Comparison of ENCODE assay signal across 18 cellular contexts in genomic region chr2:67548317-67549095, GRCh38.
A peak's percentile ranks its signal among the peaks of the same experiment; 100 is the strongest.
DNase-seq lines count a peak whose midpoint lies in the region; ATAC-seq, FAIRE-seq and TF ChIP-seq lines count a peak whose summit lies in the region.
"Had no signal": no experiment of that assay in that cellular context is flagged by ENCODE, and none has a peak within 500 bp of the region (broad histone marks: within the 10 kb centered on the region; RNA-seq: fewer than 3 reads in every experiment).

No MANE protein-coding gene starts in this region.

- H3K9me3 ChIP-seq in pancreas = no peaks in the 10 kb centered on the region

- H3K4me1 Mint-ChIP-seq in activated naive CD8-positive, alpha-beta T cell treated with anti-CD3 and anti-CD28 coated beads, Interleukin-2, amount 50 U/mL, for 24 hours = no peaks in the 10 kb centered on the region
- H3K4me1 Mint-ChIP-seq: CD4-positive, CD25-positive, alpha-beta regulatory T cell had no signal

- H3K4me1 ChIP-seq in pancreas = no peaks in the 10 kb centered on the region
- H3K4me1 ChIP-seq: A549 had no signal

- no peak overlapping the region for H3K27ac ChIP-seq in pancreas
- H3K27ac ChIP-seq: A549 had no signal

- ATAC-seq in pancreas (no peak), HG03521 (IDR thresholded peaks at IDR 0.05; ENCODE audit: unreplicated experiment) (no peak)
- no peak for ATAC-seq in activated naive CD8-positive, alpha-beta T cell treated with anti-CD3 and anti-CD28 coated beads, Interleukin-2, amount 50 U/mL, for 24 hours
- ATAC-seq: A549, PC-3 had no signal

- intact Hi-C loops in pancreas (cut with DNase I) = no loop called here

- H3K27me3 Mint-ChIP-seq in activated naive CD8-positive, alpha-beta T cell treated with anti-CD3 and anti-CD28 coated beads, Interleukin-2, amount 50 U/mL, for 24 hours = peaks cover 2% of the 10 kb centered on the region

- no peak overlapping the region for H3K4me3 ChIP-seq in pancreas
- H3K4me3 ChIP-seq: A549 had no signal

- no peak overlapping the region for H3K4me3 Mint-ChIP-seq in activated naive CD8-positive, alpha-beta T cell treated with anti-CD3 and anti-CD28 coated beads, Interleukin-2, amount 50 U/mL, for 24 hours
- H3K4me3 Mint-ChIP-seq: CD4-positive, CD25-positive, alpha-beta regulatory T cell had no signal

- H3K36me3 ChIP-seq in pancreas = no peaks in the 10 kb centered on the region

- H3K9me3 Mint-ChIP-seq in activated naive CD8-positive, alpha-beta T cell treated with anti-CD3 and anti-CD28 coated beads, Interleukin-2, amount 50 U/mL, for 24 hours = peaks cover 4% of the 10 kb centered on the region

- no peak for TF ChIP-seq CTCF in pancreas (IDR thresholded peaks at IDR 0.05)

- no peak for FAIRE-seq in pancreas (lab: Jason Lieb, UNC)
- FAIRE-seq: A549, H54 had no signal

- peak; percentile 27 for DNase-seq in COLO668 (lab: John Stamatoyannopoulos, UW; ENCODE audit: unreplicated experiment)
- peak in 2 of 3 experiments; percentile 55 to 80 for DNase-seq in NCI-H1417 (lab: John Stamatoyannopoulos, UW)
- DNase-seq in NCI-H748 (lab: John Stamatoyannopoulos, UW; ENCODE audit: unreplicated experiment) = peak; percentile 38
- DNase-seq in iPS-NIHi11 (ENCODE audit: low spot score) = peak; percentile 19
- DNase-seq in stimulated activated CD8-positive, alpha-beta memory T cell treated with anti-CD3 and anti-CD28 coated beads, Interleukin-4, amount 100 ng/mL, for 48 hours = no peak
- DNase-seq in pancreas = no peak
- no peak for DNase-seq in activated naive CD8-positive, alpha-beta T cell treated with anti-CD3 and anti-CD28 coated beads, Interleukin-2, amount 50 U/mL, for 24 hours
- DNase-seq: CD4-positive, CD25-positive, alpha-beta regulatory T cell; DND-41; GF-D8; IMR-90; NCI-H2107; NCI-H524; NK-92 treated with Interleukin-12 subunit alpha and Interleukin-12 subunit beta, amount 100 ng/mL, for 24 hours; PC-3 had no signal

- no peaks in the 10 kb centered on the region for H3K36me3 Mint-ChIP-seq in activated naive CD8-positive, alpha-beta T cell treated with anti-CD3 and anti-CD28 coated beads, Interleukin-2, amount 50 U/mL, for 24 hours (ENCODE audit: low read depth)
- H3K36me3 Mint-ChIP-seq: CD4-positive, CD25-positive, alpha-beta regulatory T cell had no signal

- no peaks in the 10 kb centered on the region for H3K27me3 ChIP-seq in pancreas

- 72 to 76% methylated on average over 5 of the region's 5 CpGs for WGBS in pancreas, 2 donors

- H3K27ac Mint-ChIP-seq in activated naive CD8-positive, alpha-beta T cell treated with anti-CD3 and anti-CD28 coated beads, Interleukin-2, amount 50 U/mL, for 24 hours = no peak overlapping the region
- H3K27ac Mint-ChIP-seq: CD4-positive, CD25-positive, alpha-beta regulatory T cell had no signal

Comparison
In these comparisons a context has a peak if more than half of its experiments do, and no peak if none do; other contexts are left out.
1. DNase-seq: peak in COLO668 (single experiment), NCI-H1417 (2 of 3), NCI-H748 (single experiment) and iPS-NIHi11 (single experiment); none in stimulated activated CD8-positive, alpha-beta memory T cell treated with anti-CD3 and anti-CD28 coated beads, Interleukin-4, amount 100 ng/mL, for 48 hours (single experiment), pancreas (0 of 6) and activated naive CD8-positive, alpha-beta T cell treated with anti-CD3 and anti-CD28 coated beads, Interleukin-2, amount 50 U/mL, for 24 hours (single experiment).